8 cellular contexts compared by ENCODE assay signal in the genomic region with DNA sequence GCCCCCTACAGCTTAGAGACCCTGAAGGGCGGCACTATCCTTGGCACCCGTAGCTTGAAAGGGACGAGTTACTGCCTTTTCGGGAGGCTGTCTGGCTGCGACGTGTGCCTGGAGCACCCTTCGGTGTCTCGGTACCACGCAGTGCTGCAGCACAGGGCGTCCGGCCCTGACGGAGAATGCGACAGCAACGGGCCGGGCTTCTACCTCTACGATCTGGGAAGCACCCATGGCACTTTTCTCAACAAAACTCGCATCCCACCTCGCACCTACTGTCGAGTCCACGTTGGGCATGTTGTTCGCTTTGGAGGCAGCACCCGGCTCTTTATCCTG. TPM values are rescaled to one million over a fixed set of nuclear protein-coding genes. Genes with fewer than 3 reads are reported as not detected.
DNase-seq lines count a peak whose midpoint lies in the region; FAIRE-seq and TF ChIP-seq lines count a peak whose summit lies in the region.

No MANE protein-coding gene starts in this region.

- DNase-seq in NCI-H2227 (lab: John Stamatoyannopoulos, UW; ENCODE audit: unreplicated experiment) (peak; percentile 40), NCI-H2227 treated with DMSO at 0.1 percent for 48 hours (lab: John Stamatoyannopoulos, UW) (no peak), bronchial epithelial cell (ENCODE audit: low read depth) (no peak), mesothelial cell of epicardium (ENCODE audit: low spot score in 2 of 2, unreplicated experiment in 2 of 2) (no peak), GM03348 (ENCODE audit: low spot score) (no peak), NCI-H446 (lab: John Stamatoyannopoulos, UW) (no peak), inferior parietal cortex (ENCODE audit: extremely low spot score) (no peak)

- H3K36me3 ChIP-seq in KMS-11 (ENCODE audit: insufficient read depth) (no peaks in the 10 kb centered on the region), bronchial epithelial cell (ENCODE audit: control insufficient read depth, insufficient read depth, low read length) (peaks cover 10% of the 10 kb centered on the region)

- H3K4me3 ChIP-seq in KMS-11 (IDR thresholded peaks at IDR 0.05; ENCODE audit: insufficient read depth, low read depth, low read length) (no peak overlapping the region), bronchial epithelial cell (ENCODE audit: low read depth, low read length) (peak overlapping the region; percentile 88)

- H3K27me3 ChIP-seq in KMS-11 (ENCODE audit: insufficient read depth, low read depth) (no peaks in the 10 kb centered on the region), bronchial epithelial cell (ENCODE audit: control insufficient read depth, insufficient read depth, low read length) (no peaks in the 10 kb centered on the region)

- H3K4me3 Mint-ChIP-seq in mesothelial cell of epicardium, result peak overlapping the region; percentile 98

- H3K79me2 ChIP-seq in KMS-11 (ENCODE audit: insufficient read depth, low read depth), result peaks cover 35% of the 10 kb centered on the region

- H3K4me1 Mint-ChIP-seq in mesothelial cell of epicardium, result peaks cover 32% of the 10 kb centered on the region

- peaks cover 26% of the 10 kb centered on the region for H3K4me1 ChIP-seq in KMS-11 (ENCODE audit: low read depth, poor library complexity, severe bottlenecking)

- peak overlapping the region; percentile 43 for H3K9ac ChIP-seq in KMS-11

- peak overlapping the region; percentile 97 for H3K4me2 ChIP-seq in KMS-11

- peak overlapping the region; percentile 53; the same call in 1 of the 2 replicates for H3K27ac ChIP-seq in KMS-11

- peaks cover 31% of the 10 kb centered on the region for H3K36me3 Mint-ChIP-seq in mesothelial cell of epicardium

- peak overlapping the region; percentile 89; the same call in 1 of the 2 replicates for H2AFZ ChIP-seq in KMS-11 (ENCODE audit: low read depth)

- FAIRE-seq in bronchial epithelial cell (lab: Jason Lieb, UNC), result no peak

- H3K27me3 Mint-ChIP-seq in mesothelial cell of epicardium (ENCODE audit: low read depth), result no peaks in the 10 kb centered on the region

- H3K27ac Mint-ChIP-seq in mesothelial cell of epicardium, result peak overlapping the region; percentile 99

- H3K9me3 Mint-ChIP-seq in mesothelial cell of epicardium, result no peaks in the 10 kb centered on the region

- no peaks in the 10 kb centered on the region for H4K20me1 ChIP-seq in KMS-11 (ENCODE audit: insufficient read depth)

- TF ChIP-seq CTCF in KMS-11 (conservative IDR thresholded peaks at IDR 0.05; ENCODE audit: low read depth, low read length), result no peak
- TF ChIP-seq CTCF in bronchial epithelial cell (IDR thresholded peaks at IDR 0.05; ENCODE audit: insufficient read depth, low read length, severe bottlenecking), result no peak
- no peak for TF ChIP-seq CTCF in mesothelial cell of epicardium (IDR thresholded peaks at IDR 0.05; ENCODE audit: unreplicated experiment)

RNA-seq across cellular contexts. Expression of a gene that starts 0.5 kb away (rescaled TPM):
- total RNA-seq in bronchial epithelial cell (20.5 and 27.4 TPM in 2 replicates), mesothelial cell of epicardium (18.8 to 20.0 TPM (median 19.1 TPM) in 3 replicates)

RNA-seq across cellular contexts. Expression of a gene that starts 0.8 kb away (rescaled TPM):
- 10.5 and 14.7 TPM in 2 replicates for total RNA-seq in bronchial epithelial cell
- total RNA-seq in mesothelial cell of epicardium, result 40.6 to 42.6 TPM (median 41.2 TPM) in 3 replicates

RNA-seq across cellular contexts. Expression of a gene that starts 35.4 kb away (rescaled TPM):
- total RNA-seq in bronchial epithelial cell (31.7 and 47.9 TPM in 2 replicates), mesothelial cell of epicardium (32.4 to 36.7 TPM (median 36.3 TPM) in 3 replicates)

RNA-seq across cellular contexts. Expression of a gene that starts 35.4 kb away (rescaled TPM):
- 0.79 and 0.90 TPM in 2 replicates for total RNA-seq in bronchial epithelial cell
- 4.6 to 5.2 TPM (median 4.9 TPM) in 3 replicates for total RNA-seq in mesothelial cell of epicardium
